In genomic region chr1:205488074-205488723, GRCh38 we compare ENCODE assay signal across 8 cellular contexts. TPM values are rescaled to one million over a fixed set of nuclear protein-coding genes. Genes with fewer than 3 reads are reported as not detected.
DNase-seq lines count a peak whose midpoint lies in the region; ATAC-seq, FAIRE-seq and TF ChIP-seq lines count a peak whose summit lies in the region.

No MANE protein-coding gene starts in this region.

- H3K36me3 ChIP-seq in bronchial epithelial cell (ENCODE audit: control insufficient read depth, insufficient read depth, low read length): no peaks in the 10 kb centered on the region

- no peak for FAIRE-seq in bronchial epithelial cell (lab: Jason Lieb, UNC)

- H3K4me3 ChIP-seq in bronchial epithelial cell (ENCODE audit: low read depth, low read length): no peak overlapping the region

- peaks cover 6% of the 10 kb centered on the region for H3K27me3 ChIP-seq in bronchial epithelial cell (ENCODE audit: control insufficient read depth, insufficient read depth, low read length)

- TF ChIP-seq CTCF in GM13977 (IDR thresholded peaks at IDR 0.05; ENCODE audit: extremely low read depth, insufficient read depth, missing control alignments) (peak; percentile 74), bronchial epithelial cell (IDR thresholded peaks at IDR 0.05; ENCODE audit: insufficient read depth, low read length, severe bottlenecking) (peak; percentile 81)

- DNase-seq in AG08395 (ENCODE audit: low spot score) (peak; percentile 86), GM13977 (ENCODE audit: low spot score) (peak; percentile 81), NCI-H146 treated with DMSO at 0.1 percent for 48 hours (lab: John Stamatoyannopoulos, UW; ENCODE audit: unreplicated experiment) (peak; percentile 69), T follicular helper cell (ENCODE audit: low read depth) (peak; percentile 10), bronchial epithelial cell (ENCODE audit: low read depth) (peak; percentile 53), iris pigment epithelial cell (ENCODE audit: low read depth) (peak; percentile 47)
- peak; percentile 46 for DNase-seq in stimulated activated CD4-positive, alpha-beta T cell treated with anti-CD3 and anti-CD28 coated beads, Interleukin-4, amount 100 ng/mL, for 24 hours

- in situ Hi-C loops in GM13977 (cut with MboI; ENCODE audit: low pct_unique_long_range_greater_than_20kb, low sequenced_read_pairs, unreplicated experiment): no loop called here

- ATAC-seq in GM21529 (IDR thresholded peaks at IDR 0.05; ENCODE audit: unreplicated experiment): no peak

RNA-seq across cellular contexts. Expression of gene CDK18, which starts 16.3 kb away (rescaled TPM):
- total RNA-seq in bronchial epithelial cell: 1.8 and 2.2 TPM in 2 replicates

RNA-seq across cellular contexts. Expression of gene BLACAT1, which starts 32.4 kb away (rescaled TPM):
- total RNA-seq in bronchial epithelial cell: 0.77 and 0.79 TPM in 2 replicates

Comparison
In these comparisons a context has a peak if more than half of its experiments do, and no peak if none do; other contexts are left out.
1. DNase-seq: peak in every context shown above with its lines; median percentile 86 in AG08395; 81 in GM13977; 69 in NCI-H146 treated with DMSO at 0.1 percent for 48 hours; 53 in bronchial epithelial cell; 47 in iris pigment epithelial cell; 46 in stimulated activated CD4-positive, alpha-beta T cell treated with anti-CD3 and anti-CD28 coated beads, Interleukin-4, amount 100 ng/mL, for 24 hours; 10 in T follicular helper cell.